In the genomic region with DNA sequence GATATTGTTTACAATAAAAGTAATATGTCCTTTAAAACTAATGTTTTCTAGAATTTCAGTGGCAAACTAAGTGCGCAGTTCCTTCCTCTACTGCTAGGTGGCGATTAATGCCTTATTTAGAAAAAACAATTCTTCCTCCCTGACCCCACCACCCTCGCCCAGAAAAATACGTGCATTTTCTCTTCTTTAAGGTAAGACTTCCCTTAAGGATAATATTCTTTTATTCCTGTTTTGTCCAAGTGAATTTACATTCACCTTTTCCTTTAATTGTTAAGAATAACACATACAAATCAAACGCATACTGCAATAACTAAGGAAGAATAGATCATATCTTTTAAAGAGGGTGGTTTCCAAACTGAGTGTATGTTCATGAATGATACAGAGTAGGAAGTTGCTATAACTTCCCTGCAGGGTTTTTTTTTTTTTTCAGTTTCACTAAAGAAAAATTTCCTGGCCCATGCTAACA, we compare ENCODE assay signal across 8 cellular contexts. TPM values are rescaled to one million over a fixed set of nuclear protein-coding genes. Genes with fewer than 3 reads are reported as not detected.
A peak's percentile ranks its signal among the peaks of the same experiment; 100 is the strongest.
DNase-seq lines count a peak whose midpoint lies in the region; ATAC-seq, FAIRE-seq and TF ChIP-seq lines count a peak whose summit lies in the region.

No MANE protein-coding gene starts in this region.

- H3K36me3 ChIP-seq in left ventricle myocardium inferior (no peaks in the 10 kb centered on the region), mucosa of descending colon (ENCODE audit: low read depth) (no peaks in the 10 kb centered on the region), vagina (no peaks in the 10 kb centered on the region)

- no peak for TF ChIP-seq POLR2A in vagina (IDR thresholded peaks at IDR 0.05)

- intact Hi-C loops in left ventricle myocardium inferior (cut with micrococcal nuclease) (no loop called here), Right ventricle myocardium inferior (cut with DNase I) (loop anchor here (1.0 to 5.0 kb wide), 3 partner anchors 45 to 368 kb away; a partner anchor contains a TSS), mucosa of descending colon (cut with DNase I, micrococcal nuclease) (loop anchor here in 1 of 2 donors (5.0 kb wide), 1 partner anchor 365 kb away; no protein-coding TSS in a partner anchor), vagina (cut with DNase I) (no loop called here)

- TF ChIP-seq CTCF in left ventricle myocardium inferior (IDR thresholded peaks at IDR 0.05; ENCODE audit: borderline replicate concordance), result peak; percentile 86
- peak; percentile 82 for TF ChIP-seq CTCF in choroid plexus epithelial cell (conservative IDR thresholded peaks at IDR 0.05; ENCODE audit: low read depth, low read length)
- TF ChIP-seq CTCF in mucosa of descending colon (IDR thresholded peaks at IDR 0.05), result peak; percentile 78
- TF ChIP-seq CTCF in vagina (IDR thresholded peaks at IDR 0.05), result peak in 2 of 3 experiments; percentile 48 to 69

- H3K4me1 ChIP-seq in left ventricle myocardium inferior (peaks cover 50% of the 10 kb centered on the region), mucosa of descending colon (ENCODE audit: low read depth) (peaks cover 7% of the 10 kb centered on the region), vagina (peaks cover 10% of the 10 kb centered on the region)

- DNase-seq in left ventricle myocardium inferior, result no peak
- DNase-seq in Right ventricle myocardium inferior (ENCODE audit: missing footprints), result no peak
- peak; percentile 44 for DNase-seq in H4 (ENCODE audit: low spot score)
- peak; percentile 23 for DNase-seq in M059J (ENCODE audit: low read depth)
- peak; percentile 55 for DNase-seq in choroid plexus epithelial cell (ENCODE audit: low read depth)
- DNase-seq in mucosa of descending colon, result peak in 1 of 3 donors; percentile 76
- no peak for DNase-seq in vagina (ENCODE audit: extremely low spot score in 2 of 2)

- no peaks in the 10 kb centered on the region for H3K27me3 ChIP-seq in left ventricle myocardium inferior (ENCODE audit: low read depth)
- no peaks in the 10 kb centered on the region for H3K27me3 ChIP-seq in vagina

- H3K27ac ChIP-seq in left ventricle myocardium inferior (replicated peaks) (peak overlapping the region; percentile 76), vagina (no peak overlapping the region)

- H3K9me3 ChIP-seq in left ventricle myocardium inferior (replicated peaks) (no peaks in the 10 kb centered on the region), mucosa of descending colon (no peaks in the 10 kb centered on the region), vagina (no peaks in the 10 kb centered on the region)

- peak; percentile 83 for FAIRE-seq in TTC549 (lab: Jason Lieb, UNC)

- H3K4me3 ChIP-seq in left ventricle myocardium inferior, result no peak overlapping the region
- no peak overlapping the region for H3K4me3 ChIP-seq in choroid plexus epithelial cell (ENCODE audit: low read depth, low read length)
- no peak overlapping the region for H3K4me3 ChIP-seq in mucosa of descending colon
- H3K4me3 ChIP-seq in vagina, result no peak overlapping the region

- ATAC-seq in Right ventricle myocardium inferior (no peak), mucosa of descending colon (peak; percentile 79)

RNA-seq across cellular contexts. Expression of a gene that starts 17.0 kb away (rescaled TPM):
- total RNA-seq in left ventricle myocardium inferior (128 TPM), Right ventricle myocardium inferior (117 TPM), mucosa of descending colon (100 to 1,000 TPM in 2 of 3 donors, 10 to 100 TPM in 1; 94.3 to 116 (median 101) TPM), vagina (72.4 TPM)
- total RNA-seq in H4 (2014; rRNA removed; shearing (Covaris generic)), result 566 and 642 TPM in 2 replicates
- 344 and 357 TPM in 2 replicates for total RNA-seq in M059J (2014; rRNA removed; shearing (Covaris generic))

RNA-seq across cellular contexts. Expression of a gene that starts 37.6 kb away (rescaled TPM):
- 45.8 TPM for total RNA-seq in left ventricle myocardium inferior
- total RNA-seq in Right ventricle myocardium inferior, result 42.1 TPM
- total RNA-seq in H4 (2014; rRNA removed; shearing (Covaris generic)), result 319 and 353 TPM in 2 replicates
- 263 and 357 TPM in 2 replicates for total RNA-seq in M059J (2014; rRNA removed; shearing (Covaris generic))
- 10 to 100 TPM; 71.6 to 82.1 (median 76.3) TPM for total RNA-seq in mucosa of descending colon
- 59.9 TPM for total RNA-seq in vagina

Comparison
In these comparisons a context has a peak if more than half of its experiments do, and no peak if none do; other contexts are left out.
1. DNase-seq: peak in H4 (single experiment), M059J (single experiment) and choroid plexus epithelial cell (single experiment); none in left ventricle myocardium inferior (single experiment), Right ventricle myocardium inferior (single experiment) and vagina (0 of 2).
2. Peak in every context shown above with its lines, with median percentiles within 50 percentile points of each other: CTCF ChIP-seq.